In genomic region chr12:46468159-46468558, GRCh38 we compare ENCODE assay signal across 1 cellular context.
A peak's percentile ranks its signal among the peaks of the same experiment; 100 is the strongest.
TF ChIP-seq lines count a peak whose summit lies in the region.

No MANE protein-coding gene starts in this region.

TF ChIP-seq in HepG2, 621 proteins besides CTCF, POLR2A, EP300 and RAD21 (continued from another document and continues in another):
- TF ChIP-seq ZNF704 (CRISPR knock-in tag; IDR thresholded peaks at IDR 0.05; ENCODE audit: borderline replicate concordance) (no peak), NR0B2 (CRISPR knock-in tag; IDR thresholded peaks at IDR 0.05) (no peak), JUND (CRISPR knock-in tag; IDR thresholded peaks at IDR 0.05) (no peak), POGK (CRISPR knock-in tag; conservative IDR thresholded peaks at IDR 0.05) (no peak), ZSCAN20 (CRISPR knock-in tag; IDR thresholded peaks at IDR 0.05; ENCODE audit: borderline replicate concordance) (no peak), LBX2 (CRISPR knock-in tag; IDR thresholded peaks at IDR 0.05; ENCODE audit: borderline replicate concordance) (no peak), HMGA1 (CRISPR knock-in tag; conservative IDR thresholded peaks at IDR 0.05) (no peak), POLR2AphosphoS5 (IDR thresholded peaks at IDR 0.05; ENCODE audit: low read depth, low read length) (no peak), TOPORS (CRISPR knock-in tag; IDR thresholded peaks at IDR 0.05) (no peak), ZZZ3 (CRISPR knock-in tag; IDR thresholded peaks at IDR 0.05; ENCODE audit: borderline replicate concordance) (no peak), ATAD3A (CRISPR knock-in tag; IDR thresholded peaks at IDR 0.05) (no peak), MBD4 (IDR thresholded peaks at IDR 0.05; ENCODE audit: borderline replicate concordance, low read length) (no peak), ATF7 (IDR thresholded peaks at IDR 0.05) (no peak), ATF7 (CRISPR knock-in tag; IDR thresholded peaks at IDR 0.05) (no peak), ZNF567 (CRISPR knock-in tag; IDR thresholded peaks at IDR 0.05; ENCODE audit: borderline replicate concordance) (no peak), ZNF207 (IDR thresholded peaks at IDR 0.05; ENCODE audit: borderline replicate concordance) (no peak), ZBTB46 (CRISPR knock-in tag; IDR thresholded peaks at IDR 0.05; ENCODE audit: borderline replicate concordance) (no peak), ZNF280D (CRISPR knock-in tag; IDR thresholded peaks at IDR 0.05) (no peak), DNMT1 (CRISPR knock-in tag; IDR thresholded peaks at IDR 0.05) (no peak), TFE3 (CRISPR knock-in tag; IDR thresholded peaks at IDR 0.05) (no peak), POGZ (CRISPR knock-in tag; IDR thresholded peaks at IDR 0.05) (peak; percentile 72), HNRNPK (IDR thresholded peaks at IDR 0.05; ENCODE audit: low read depth, low read length, poor library complexity, severe bottlenecking) (no peak), YEATS2 (CRISPR knock-in tag; IDR thresholded peaks at IDR 0.05; ENCODE audit: borderline replicate concordance) (no peak), SOX13 (IDR thresholded peaks at IDR 0.05) (no peak), SOX13 (CRISPR knock-in tag; conservative IDR thresholded peaks at IDR 0.05 in 1 of 2, IDR thresholded peaks at IDR 0.05 in 1 of 2) (peak in 1 of 2 experiments; percentile 7; a peak in 1 of 4 replicates), HMGXB4 (CRISPR knock-in tag; IDR thresholded peaks at IDR 0.05; ENCODE audit: borderline replicate concordance in 1 of 2, low read depth in 1 of 2) (no peak), ZFY (CRISPR knock-in tag; IDR thresholded peaks at IDR 0.05) (no peak), MED1 (CRISPR knock-in tag; IDR thresholded peaks at IDR 0.05) (peak; percentile 68), HDAC6 (IDR thresholded peaks at IDR 0.05; ENCODE audit: low read depth, low read length) (no peak), ZNF33B (CRISPR knock-in tag; IDR thresholded peaks at IDR 0.05) (no peak), ISL2 (CRISPR knock-in tag; IDR thresholded peaks at IDR 0.05) (no peak), KDM2A (CRISPR knock-in tag; IDR thresholded peaks at IDR 0.05; ENCODE audit: borderline replicate concordance, low read depth) (no peak), SAP130 (CRISPR knock-in tag; IDR thresholded peaks at IDR 0.05; ENCODE audit: low read depth) (peak; percentile 28; the same call in 1 of the 2 replicates), GATAD2A (CRISPR knock-in tag; IDR thresholded peaks at IDR 0.05) (peak; percentile 67), FOXO1 (CRISPR knock-in tag; IDR thresholded peaks at IDR 0.05) (no peak), HNF4A (CRISPR knock-in tag; IDR thresholded peaks at IDR 0.05) (0 out of 2 replicates have a peak, but pooled peaks have one; percentile 17), HOMEZ (CRISPR knock-in tag; IDR thresholded peaks at IDR 0.05; ENCODE audit: low read depth) (peak; percentile 93; the same call in 1 of the 2 replicates), GABPA (IDR thresholded peaks at IDR 0.05; ENCODE audit: low read depth, low read length) (no peak), GABPA (CRISPR knock-in tag; IDR thresholded peaks at IDR 0.05; ENCODE audit: low read depth) (no peak), ZNF503 (CRISPR knock-in tag; IDR thresholded peaks at IDR 0.05) (no peak), ZNF18 (CRISPR knock-in tag; IDR thresholded peaks at IDR 0.05; ENCODE audit: insufficient replicate concordance) (no peak), AHR (CRISPR knock-in tag; IDR thresholded peaks at IDR 0.05) (no peak)
